In genomic region chr5:167759411-167759821, GRCh38 we compare ENCODE assay signal across 18 cellular contexts.
DNase-seq lines count a peak whose midpoint lies in the region; ATAC-seq and TF ChIP-seq lines count a peak whose summit lies in the region.
"Had no signal": no experiment of that assay in that cellular context is flagged by ENCODE, and none has a peak within 500 bp of the region (broad histone marks: within the 10 kb centered on the region; RNA-seq: fewer than 3 reads in every experiment).

No MANE protein-coding gene starts in this region.

- no peak overlapping the region for H2BK20ac ChIP-seq in IMR-90 (ENCODE audit: low read depth, low read length)

- H3K4ac ChIP-seq in IMR-90 (ENCODE audit: low read depth, low read length): no peak overlapping the region

- intact Hi-C loops in IMR-90 (cut with micrococcal nuclease): no loop called here
- intact Hi-C loops in activated T-helper 2 cell treated with anti-CD3 and anti-CD28 coated beads, Interferon-gamma antibody, Interleukin-2, Interleukin-4, amounts not matched to agents 10 μg/mL and 5 μg/mL and 100 μg/mL, durations not matched to agents 14 hours and 24 hours and 36 hours (cut with micrococcal nuclease): no loop called here

- H2BK5ac ChIP-seq in IMR-90 (ENCODE audit: low read depth, low read length, poor library complexity, severe bottlenecking): no peak overlapping the region

- DNase-seq in AG08395 (ENCODE audit: low spot score) (peak; percentile 29), IMR-90 (peak; percentile 61), astrocyte of the hippocampus (ENCODE audit: low read depth, low spot score) (peak; percentile 46), kidney epithelial cell (ENCODE audit: low read depth) (peak; percentile 92), NCI-H446 (lab: John Stamatoyannopoulos, UW) (no peak)
- no peak for DNase-seq in activated T-helper 2 cell treated with anti-CD3 and anti-CD28 coated beads, Interferon-gamma antibody, Interleukin-2, Interleukin-4, amounts not matched to agents 10 μg/mL and 5 μg/mL and 100 μg/mL, durations not matched to agents 14 hours and 24 hours and 36 hours (ENCODE audit: low spot score)
- DNase-seq in stimulated activated CD4-positive, alpha-beta T cell treated with anti-CD3 and anti-CD28 coated beads, Interleukin-4, amount 100 ng/mL, for 1 hour: no peak
- DNase-seq: activated CD4-positive, alpha-beta T cell treated with anti-CD3 and anti-CD28 coated beads for 4 hours; activated T-cell treated with anti-CD3 and anti-CD28 coated beads, Interleukin-2, amount 50 U/mL, for 48 hours; Caco-2; cortex of kidney; Karpas-422; lower lobe of right lung; NCI-H187; stomach; T-helper 2 cell had no signal

- no peak overlapping the region for H3K18ac ChIP-seq in IMR-90 (ENCODE audit: low read depth, low read length)

- H2BK120ac ChIP-seq in IMR-90 (ENCODE audit: low read depth, low read length): no peak overlapping the region

- POLR2A ChIA-PET in IMR-90 (lab: Charles Lee; ENCODE audit: unreplicated experiment): no interaction called here

- no peak overlapping the region for H2AK5ac ChIP-seq in IMR-90 (ENCODE audit: low read depth, low read length)

- peaks cover 2% of the 10 kb centered on the region; the same call in 1 of the 2 replicates for H3K4me1 ChIP-seq in IMR-90 (ENCODE audit: control insufficient read depth, insufficient read depth, low read length)
- H3K4me1 ChIP-seq: Caco-2, lower lobe of right lung, stomach had no signal

- H3K4me1 Mint-ChIP-seq in activated T-helper 2 cell treated with anti-CD3 and anti-CD28 coated beads, Interferon-gamma antibody, Interleukin-2, Interleukin-4, amounts not matched to agents 10 μg/mL and 5 μg/mL and 100 μg/mL, durations not matched to agents 14 hours and 24 hours and 36 hours (ENCODE audit: low read depth): no peaks in the 10 kb centered on the region

- H3K23ac ChIP-seq in IMR-90 (ENCODE audit: low read depth, low read length): no peak overlapping the region

- H3K4me3 Mint-ChIP-seq in activated T-helper 2 cell treated with anti-CD3 and anti-CD28 coated beads, Interferon-gamma antibody, Interleukin-2, Interleukin-4, amounts not matched to agents 10 μg/mL and 5 μg/mL and 100 μg/mL, durations not matched to agents 14 hours and 24 hours and 36 hours (ENCODE audit: low read depth): no peak overlapping the region
- H3K4me3 Mint-ChIP-seq: neural progenitor cell had no signal

- no peak overlapping the region for H3K9ac ChIP-seq in IMR-90 (ENCODE audit: low read depth, low read length)
- H3K9ac ChIP-seq: neural progenitor cell had no signal

- H3K27ac Mint-ChIP-seq in activated T-helper 2 cell treated with anti-CD3 and anti-CD28 coated beads, Interferon-gamma antibody, Interleukin-2, Interleukin-4, amounts not matched to agents 10 μg/mL and 5 μg/mL and 100 μg/mL, durations not matched to agents 14 hours and 24 hours and 36 hours: no peak overlapping the region
- H3K27ac Mint-ChIP-seq: neural progenitor cell had no signal

- no peaks in the 10 kb centered on the region for H3K9me3 Mint-ChIP-seq in activated T-helper 2 cell treated with anti-CD3 and anti-CD28 coated beads, Interferon-gamma antibody, Interleukin-2, Interleukin-4, amounts not matched to agents 10 μg/mL and 5 μg/mL and 100 μg/mL, durations not matched to agents 14 hours and 24 hours and 36 hours
- H3K9me3 Mint-ChIP-seq: neural progenitor cell had no signal

- H3K27me3 ChIP-seq in IMR-90 (ENCODE audit: control insufficient read depth, insufficient read depth, low read length) (no peaks in the 10 kb centered on the region; the same call in 1 of the 2 replicates), kidney epithelial cell (ENCODE audit: control insufficient read depth, insufficient read depth, low read length) (no peaks in the 10 kb centered on the region)
- H3K27me3 ChIP-seq: neural progenitor cell, stomach had no signal

- no peak overlapping the region for H3K56ac ChIP-seq in IMR-90 (ENCODE audit: extremely low read depth, insufficient read depth, low read length)

- no peak overlapping the region for H2AFZ ChIP-seq in IMR-90 (replicated peaks; ENCODE audit: low read length, poor library complexity)
- H2AFZ ChIP-seq: neural progenitor cell had no signal

- TF ChIP-seq POLR2A in IMR-90 (IDR thresholded peaks at IDR 0.05; ENCODE audit: low read depth, low read length): no peak

- no peaks in the 10 kb centered on the region for H3K9me1 ChIP-seq in IMR-90 (ENCODE audit: insufficient read depth, low read length)

- no peaks in the 10 kb centered on the region for H3K79me1 ChIP-seq in IMR-90 (ENCODE audit: low read depth in 1 of 2, low read length in 2 of 2)

- no peak overlapping the region for H2AK9ac ChIP-seq in IMR-90 (replicated peaks; ENCODE audit: low read depth, low read length, poor library complexity)

- no peak overlapping the region for H4K91ac ChIP-seq in IMR-90 (ENCODE audit: insufficient read depth, low read depth, low read length)

- BruUV-seq in IMR-90 (replicated peaks; lab: Mats Ljungman, UMichigan): no TSS peak

- no peak overlapping the region for H4K5ac ChIP-seq in IMR-90 (ENCODE audit: low read depth, low read length)

- no peak for TF ChIP-seq RAD21 in IMR-90 (IDR thresholded peaks at IDR 0.05; ENCODE audit: low read length)

- no peaks in the 10 kb centered on the region for H3K9me3 ChIP-seq in IMR-90 (ENCODE audit: control insufficient read depth, insufficient read depth, low read length)
- H3K9me3 ChIP-seq: Caco-2, lower lobe of right lung, stomach had no signal

- no peak overlapping the region for H3K14ac ChIP-seq in IMR-90 (replicated peaks; ENCODE audit: low read depth, low read length)

- no peak for ATAC-seq in IMR-90 (ENCODE audit: low read depth)
- no peak for ATAC-seq in HG03442 (IDR thresholded peaks at IDR 0.05; ENCODE audit: unreplicated experiment)
- ATAC-seq: lower lobe of right lung had no signal

- no CpG with 5 or more reads among the region's 2 CpGs for WGBS in IMR-90 (ENCODE audit: extremely low coverage in 2 of 2, insufficient read length in 1 of 2), 2 experiments

- dilution Hi-C loops in IMR-90 (cut with HindIII; ENCODE audit: low sequenced_read_pairs, unreplicated experiment): no loop called here

- H3K27me3 Mint-ChIP-seq in activated T-helper 2 cell treated with anti-CD3 and anti-CD28 coated beads, Interferon-gamma antibody, Interleukin-2, Interleukin-4, amounts not matched to agents 10 μg/mL and 5 μg/mL and 100 μg/mL, durations not matched to agents 14 hours and 24 hours and 36 hours (ENCODE audit: low read depth): no peaks in the 10 kb centered on the region

- no peaks in the 10 kb centered on the region for H3K36me3 ChIP-seq in IMR-90 (ENCODE audit: control insufficient read depth, insufficient read depth, low read length)
- no peaks in the 10 kb centered on the region for H3K36me3 ChIP-seq in kidney epithelial cell (ENCODE audit: control insufficient read depth, insufficient read depth, low read length)
- H3K36me3 ChIP-seq: lower lobe of right lung, neural progenitor cell, stomach had no signal

- H4K8ac ChIP-seq in IMR-90 (ENCODE audit: low read depth in 2 of 2, low read length in 2 of 2): no peak overlapping the region

- H4K20me1 ChIP-seq in IMR-90 (ENCODE audit: insufficient read depth, low read length): no peaks in the 10 kb centered on the region

- H3K4me3 ChIP-seq in IMR-90 (ENCODE audit: insufficient read depth, low read depth, low read length): no peak overlapping the region
- H3K4me3 ChIP-seq in kidney epithelial cell (ENCODE audit: low read depth, low read length): no peak overlapping the region
- H3K4me3 ChIP-seq: lower lobe of right lung, neural progenitor cell, stomach had no signal

- no peak overlapping the region for H3K4me2 ChIP-seq in IMR-90 (ENCODE audit: low read depth, low read length)
- H3K4me2 ChIP-seq: neural progenitor cell had no signal

- no peak overlapping the region for H3K27ac ChIP-seq in IMR-90 (ENCODE audit: insufficient read depth, low read length)
- H3K27ac ChIP-seq: lower lobe of right lung, neural progenitor cell, stomach had no signal

- H3K36me3 Mint-ChIP-seq in activated T-helper 2 cell treated with anti-CD3 and anti-CD28 coated beads, Interferon-gamma antibody, Interleukin-2, Interleukin-4, amounts not matched to agents 10 μg/mL and 5 μg/mL and 100 μg/mL, durations not matched to agents 14 hours and 24 hours and 36 hours (ENCODE audit: low read depth): no peaks in the 10 kb centered on the region

- in situ Hi-C loops in IMR-90 (cut with MboI; ENCODE audit: low sequenced_read_pairs): no loop called here

- no peak overlapping the region for H2BK15ac ChIP-seq in IMR-90 (ENCODE audit: low read depth, low read length)

- no peak for TF ChIP-seq CTCF in IMR-90 (conservative IDR thresholded peaks at IDR 0.05; ENCODE audit: low read depth, low read length)
- no peak for TF ChIP-seq CTCF in kidney epithelial cell (IDR thresholded peaks at IDR 0.05; ENCODE audit: insufficient read depth, low read length, poor library complexity, severe bottlenecking)

- CTCF ChIA-PET in IMR-90 (lab: Yijun Ruan, JAX): interaction anchor here (0.6 kb wide), 1 partner anchor 15 kb away, joined by 3 read pairs; no protein-coding TSS in a partner anchor

TF ChIP-seq in IMR-90, 13 proteins besides CTCF, POLR2A, EP300 and RAD21:
- TF ChIP-seq CHD1 (IDR thresholded peaks at IDR 0.05; ENCODE audit: low read depth, low read length): no peak
- no peak for TF ChIP-seq FOS (IDR thresholded peaks at IDR 0.05; ENCODE audit: low read depth, low read length)

Comparison
In these comparisons a context has a peak if more than half of its experiments do, and no peak if none do; other contexts are left out.
1. DNase-seq: peak in AG08395 (single experiment), IMR-90 (single experiment), astrocyte of the hippocampus (single experiment) and kidney epithelial cell (single experiment); none in activated T-helper 2 cell treated with anti-CD3 and anti-CD28 coated beads, Interferon-gamma antibody, Interleukin-2, Interleukin-4, amounts not matched to agents 10 μg/mL and 5 μg/mL and 100 μg/mL, durations not matched to agents 14 hours and 24 hours and 36 hours (single experiment), stimulated activated CD4-positive, alpha-beta T cell treated with anti-CD3 and anti-CD28 coated beads, Interleukin-4, amount 100 ng/mL, for 1 hour (single experiment) and NCI-H446 (0 of 2).